1 cellular context compared by ENCODE assay signal in the genomic region with DNA sequence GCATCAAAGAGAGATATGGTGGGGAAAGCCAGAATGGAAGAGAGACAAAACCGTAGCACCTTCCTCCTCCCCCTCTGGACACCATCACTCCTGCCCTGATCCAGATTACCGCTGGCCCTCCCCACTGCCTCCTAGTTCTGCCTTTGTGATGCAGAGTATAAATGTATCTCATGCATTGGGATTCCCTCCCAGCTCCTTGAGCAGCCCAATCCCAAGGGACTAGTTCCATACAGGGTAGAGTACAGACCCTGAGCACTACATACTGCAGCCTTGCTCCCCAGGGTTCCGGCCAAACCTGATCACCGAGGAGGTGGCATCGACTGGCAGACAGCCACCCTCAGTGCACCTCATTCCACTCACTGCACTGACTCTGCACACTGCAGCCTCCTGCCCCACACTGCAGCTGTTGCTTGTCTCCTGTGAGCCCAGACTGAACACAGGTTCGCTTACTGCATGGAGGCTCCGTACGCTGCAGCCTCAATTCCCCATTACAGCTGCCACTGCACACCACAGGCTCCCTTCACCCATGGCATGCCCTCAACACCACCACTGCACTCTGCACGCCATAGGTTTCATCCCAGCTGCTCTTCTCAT.
TF ChIP-seq lines count a peak whose summit lies in the region.

No MANE protein-coding gene starts in this region.

TF ChIP-seq in H1, 55 proteins besides CTCF, POLR2A, EP300 and RAD21:
- TF ChIP-seq SIX5 (IDR thresholded peaks at IDR 0.05; ENCODE audit: low read depth, low read length) (no peak), JUN (IDR thresholded peaks at IDR 0.05; ENCODE audit: low read depth, low read length) (no peak), POU5F1 (IDR thresholded peaks at IDR 0.05; ENCODE audit: low read depth, low read length) (no peak), CEBPB (IDR thresholded peaks at IDR 0.05; ENCODE audit: low read depth, low read length) (no peak), EGR1 (IDR thresholded peaks at IDR 0.05; ENCODE audit: borderline replicate concordance, low read depth, low read length) (no peak), SUZ12 (IDR thresholded peaks at IDR 0.05; ENCODE audit: low read length) (no peak), NANOG (IDR thresholded peaks at IDR 0.05; ENCODE audit: insufficient read depth, low read depth, low read length, poor library complexity, severe bottlenecking) (no peak), POLR2AphosphoS5 (IDR thresholded peaks at IDR 0.05; ENCODE audit: low read depth, low read length) (no peak), KDM4A (IDR thresholded peaks at IDR 0.05; ENCODE audit: low read depth, low read length, severe bottlenecking) (no peak)
TF ChIP-seq in H1: peak in this region for 0.
